In the genomic region with DNA sequence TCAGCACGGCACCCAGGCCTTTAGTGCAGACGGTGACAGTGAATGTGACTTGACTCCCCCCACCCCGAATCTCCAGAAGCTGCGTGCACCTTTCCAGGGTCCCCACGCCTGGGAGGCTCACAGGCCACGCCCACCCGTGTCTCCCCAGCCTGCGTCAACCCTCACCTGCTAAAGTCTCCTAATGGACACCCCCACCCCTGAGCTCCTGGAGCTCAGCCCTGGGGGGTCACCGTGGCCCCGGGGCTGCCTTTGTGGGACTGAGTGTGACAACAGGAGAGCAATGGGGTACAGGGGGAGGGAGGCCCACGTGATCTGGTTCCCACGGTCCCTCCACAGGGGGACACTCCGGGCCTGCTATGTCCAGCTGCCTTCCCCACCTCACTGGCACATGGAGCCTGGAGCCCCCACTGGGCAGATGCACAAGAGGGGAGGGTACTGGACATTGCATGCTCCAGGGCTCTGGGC, we compare ENCODE assay signal across 9 cellular contexts. TPM values are rescaled to one million over a fixed set of nuclear protein-coding genes. Genes with fewer than 3 reads are reported as not detected.
DNase-seq lines count a peak whose midpoint lies in the region; ATAC-seq and TF ChIP-seq lines count a peak whose summit lies in the region.
"Had no signal": no experiment of that assay in that cellular context is flagged by ENCODE, and none has a peak within 500 bp of the region (broad histone marks: within the 10 kb centered on the region; RNA-seq: fewer than 3 reads in every experiment).

No MANE protein-coding gene starts in this region.

- peaks cover 13 to 15% of the 10 kb centered on the region in 2 donors for H3K4me1 Mint-ChIP-seq in effector memory CD8-positive, alpha-beta T cell (ENCODE audit: low read depth in 2 of 2)

- WGBS in prostate gland, result 64% methylated on average over 13 of the region's 13 CpGs

- POLR2A ChIA-PET in PC-9 (lab: Charles Lee; ENCODE audit: unreplicated experiment), result interaction anchor here (1.7 kb wide), 1 partner anchor 10 kb away, joined by 5 read pairs; no protein-coding TSS in a partner anchor

- H2AFZ ChIP-seq in PC-9, result no peak overlapping the region

- no peak for TF ChIP-seq POLR2A in prostate gland (IDR thresholded peaks at IDR 0.05)

- CTCF ChIA-PET in PC-9 (lab: Charles Lee), result interaction anchor here (1.1 kb wide), 1 partner anchor 68 kb away, joined by 5 read pairs; the partner anchor contains the start of gene DCXR

- no TSS peak for BruUV-seq in PC-9 (replicated peaks; lab: Mats Ljungman, UMichigan)

- intact Hi-C loops in PC-9 (cut with micrococcal nuclease; ENCODE audit: unreplicated experiment), result loop anchor here (5.0 to 10.0 kb wide), 3 partner anchors 127 to 229 kb away; partner anchors contain the start of genes ALYREF, ANAPC11 and SECTM1
- intact Hi-C loops in prostate gland (cut with DNase I), result no loop called here

- H3K4me1 ChIP-seq in PC-9 (replicated peaks; ENCODE audit: insufficient read depth), result peaks cover 72% of the 10 kb centered on the region
- peaks cover 59% of the 10 kb centered on the region for H3K4me1 ChIP-seq in prostate gland (replicated peaks)

- no peaks in the 10 kb centered on the region for H4K20me1 ChIP-seq in PC-9 (ENCODE audit: insufficient read depth)

- no peak for ATAC-seq in effector memory CD8-positive, alpha-beta T cell (replicated peaks)
- ATAC-seq in HG02938 (IDR thresholded peaks at IDR 0.05; ENCODE audit: unreplicated experiment), result no peak

- peak overlapping the region; percentile 97 to 98 for H3K27ac Mint-ChIP-seq in effector memory CD8-positive, alpha-beta T cell

- H3K4me3 Mint-ChIP-seq in effector memory CD8-positive, alpha-beta T cell, result peak overlapping the region; percentile 90 to 92

- H3K4me3 ChIP-seq in GM06990 (replicated peaks; ENCODE audit: low read depth, low read length) (peak overlapping the region; percentile 68), PC-9 (peak overlapping the region; percentile 54), prostate gland (no peak overlapping the region)

- H3K27me3 ChIP-seq in GM06990 (replicated peaks; ENCODE audit: control insufficient read depth, insufficient read depth, low read length), result no peaks in the 10 kb centered on the region
- no peaks in the 10 kb centered on the region for H3K27me3 ChIP-seq in PC-9 (ENCODE audit: insufficient read depth, low read depth)
- no peaks in the 10 kb centered on the region for H3K27me3 ChIP-seq in prostate gland (replicated peaks; ENCODE audit: insufficient read depth)

- no peaks in the 10 kb centered on the region for H3K9me3 ChIP-seq in PC-9 (ENCODE audit: insufficient read depth, low read depth)
- H3K9me3 ChIP-seq in prostate gland, result no peaks in the 10 kb centered on the region

- DNase-seq in GM06990 (ENCODE audit: extremely low read depth, insufficient read length), result no peak
- no peak for DNase-seq in PC-9
- no peak for DNase-seq in effector memory CD8-positive, alpha-beta T cell
- no peak for DNase-seq in prostate gland (ENCODE audit: low spot score)
- no peak for DNase-seq in ecto neural progenitor cell (ENCODE audit: low spot score)
- no peak for DNase-seq in GM03348 (ENCODE audit: low spot score)
- no peak for DNase-seq in activated CD4-positive, CD25-positive, alpha-beta regulatory T cell treated with anti-CD3 and anti-CD28 coated beads, Interleukin-2, amount 50 U/mL, for 72 hours
- DNase-seq: GOT3 had no signal

- H3K4me2 ChIP-seq in PC-9, result peak overlapping the region; percentile 81

- H3K36me3 Mint-ChIP-seq in effector memory CD8-positive, alpha-beta T cell (ENCODE audit: insufficient read depth), result peaks cover 3% of the 10 kb centered on the region

- H3K27ac ChIP-seq in PC-9, result peak overlapping the region; percentile 71
- H3K27ac ChIP-seq in prostate gland, result peak overlapping the region; percentile 98 to 99

- no peaks in the 10 kb centered on the region for H3K27me3 Mint-ChIP-seq in effector memory CD8-positive, alpha-beta T cell

- no peak for TF ChIP-seq CTCF in GM06990 (IDR thresholded peaks at IDR 0.05; ENCODE audit: insufficient read depth, low read length, poor library complexity, severe bottlenecking)
- TF ChIP-seq CTCF in PC-9 (conservative IDR thresholded peaks at IDR 0.05), result no peak
- no peak for TF ChIP-seq CTCF in prostate gland (IDR thresholded peaks at IDR 0.05)

- peaks cover 10% of the 10 kb centered on the region for H3K79me2 ChIP-seq in PC-9 (ENCODE audit: low read depth)

- peaks cover 42% of the 10 kb centered on the region for H3F3A ChIP-seq in PC-9 (ENCODE audit: insufficient read depth, low read depth)

- H3K36me3 ChIP-seq in GM06990 (ENCODE audit: control insufficient read depth, insufficient read depth, low read length), result peaks cover 5% of the 10 kb centered on the region
- H3K36me3 ChIP-seq in PC-9 (ENCODE audit: low read depth), result no peaks in the 10 kb centered on the region
- no peaks in the 10 kb centered on the region for H3K36me3 ChIP-seq in prostate gland

- H3K9me2 ChIP-seq in PC-9 (ENCODE audit: insufficient read depth), result no peaks in the 10 kb centered on the region

- no peaks in the 10 kb centered on the region for H3K9me3 Mint-ChIP-seq in effector memory CD8-positive, alpha-beta T cell

RNA-seq across cellular contexts. Expression of gene FASN, which starts 7.4 kb away (rescaled TPM):
- total RNA-seq in PC-9 (2021) (455 and 658 TPM in 2 replicates), prostate gland (100 to 1,000 TPM; 192 to 388 TPM)

RNA-seq across cellular contexts. Expression of gene DUS1L, which starts 39.8 kb away (rescaled TPM):
- total RNA-seq in PC-9 (2021) (138 and 175 TPM in 2 replicates), prostate gland (100 to 1,000 TPM in 1 of 2 donors, 10 to 100 TPM in 1; 95.9 to 119 TPM)

RNA-seq across cellular contexts. Expression of gene GPS1, which starts 53.8 kb away (rescaled TPM):
- total RNA-seq in PC-9 (2021), result 121 and 124 TPM in 2 replicates
- total RNA-seq in prostate gland, result 100 to 1,000 TPM; 163 to 182 TPM

RNA-seq across cellular contexts. Expression of gene RFNG, which starts 53.8 kb away (rescaled TPM):
- total RNA-seq in PC-9 (2021), result 40.4 and 49.1 TPM in 2 replicates
- 10 to 100 TPM; 48.8 to 92.7 TPM for total RNA-seq in prostate gland

Comparison
In these comparisons a context has a peak if more than half of its experiments do, and no peak if none do; other contexts are left out.
1. H3K4me3 ChIP-seq: peak in GM06990 (single experiment) and PC-9 (single experiment); none in prostate gland (0 of 2).